In genomic region chr1:40625476-40626382, GRCh38 we compare ENCODE assay signal across 11 cellular contexts. TPM values are rescaled to one million over a fixed set of nuclear protein-coding genes. Genes with fewer than 3 reads are reported as not detected.
DNase-seq lines count a peak whose midpoint lies in the region; ATAC-seq and TF ChIP-seq lines count a peak whose summit lies in the region.
"Had no signal": no experiment of that assay in that cellular context is flagged by ENCODE, and none has a peak within 500 bp of the region (broad histone marks: within the 10 kb centered on the region; RNA-seq: fewer than 3 reads in every experiment).

No MANE protein-coding gene starts in this region.

- in situ Hi-C loops in brain microvascular endothelial cell (cut with HindIII; ENCODE audit: low pct_ligation_motif_present, low sequenced_read_pairs): no loop called here

- no peak overlapping the region for H3K27ac ChIP-seq in brain microvascular endothelial cell
- H3K27ac ChIP-seq: KMS-11, testis had no signal

- no peaks in the 10 kb centered on the region for H3K27me3 ChIP-seq in brain microvascular endothelial cell (replicated peaks)
- H3K27me3 ChIP-seq: testis had no signal

- no peak overlapping the region for H3K4me3 ChIP-seq in brain microvascular endothelial cell (ENCODE audit: low read depth, low read length)
- H3K4me3 ChIP-seq: testis had no signal

- no peak for ATAC-seq in GM21360 (IDR thresholded peaks at IDR 0.05; ENCODE audit: unreplicated experiment)

- DNase-seq in ELR (ENCODE audit: low read depth): peak; percentile 54
- DNase-seq in M059J (ENCODE audit: low read depth): peak; percentile 68
- peak; percentile 46 for DNase-seq in brain microvascular endothelial cell
- DNase-seq in mesenteric fat pad (ENCODE audit: low spot score): peak; percentile 59
- no peak for DNase-seq in DMS79 treated with DMSO at 0.1 percent for 48 hours (lab: John Stamatoyannopoulos, UW)
- no peak for DNase-seq in NCI-H446 treated with DMSO at 0.1 percent for 48 hours (lab: John Stamatoyannopoulos, UW)
- no peak for DNase-seq in UCSD-AML1 (lab: John Stamatoyannopoulos, UW; ENCODE audit: unreplicated experiment)
- DNase-seq: NCI-H2107 had no signal

- no peak for TF ChIP-seq CTCF in brain microvascular endothelial cell (IDR thresholded peaks at IDR 0.05; ENCODE audit: low read depth, low read length, missing control alignments)

- no peaks in the 10 kb centered on the region for H3K36me3 ChIP-seq in brain microvascular endothelial cell (replicated peaks)

RNA-seq across cellular contexts. Expression of gene RIMS3, which starts 39.8 kb away (rescaled TPM):
- 0.64 and 1.6 TPM in 2 replicates for total RNA-seq in M059J (2014; rRNA removed; shearing (Covaris generic))
- 1.2 TPM for total RNA-seq in mesenteric fat pad

Comparison
In these comparisons a context has a peak if more than half of its experiments do, and no peak if none do; other contexts are left out.
1. DNase-seq: peak in ELR (single experiment), M059J (single experiment), brain microvascular endothelial cell (single experiment) and mesenteric fat pad (single experiment); none in DMS79 treated with DMSO at 0.1 percent for 48 hours (single experiment), NCI-H446 treated with DMSO at 0.1 percent for 48 hours (single experiment) and UCSD-AML1 (single experiment).